In genomic region chr5:34189246-34189645, GRCh38 we compare ENCODE assay signal across 7 cellular contexts.
DNase-seq lines count a peak whose midpoint lies in the region; ATAC-seq and TF ChIP-seq lines count a peak whose summit lies in the region.
"Not testable (repeated sequence)": the region's sequence is repeated elsewhere in the genome, so short reads cannot be mapped to it uniquely, and the experiment has no call there.

No MANE protein-coding gene starts in this region.

- peaks cover 39% of the 10 kb centered on the region for H3K36me3 Mint-ChIP-seq in WTC11
- H3K36me3 Mint-ChIP-seq in activated T-helper 2 cell treated with anti-CD3 and anti-CD28 coated beads, Interferon-gamma antibody, Interleukin-2, Interleukin-4, amounts not matched to agents 10 μg/mL and 5 μg/mL and 100 μg/mL, durations not matched to agents 14 hours and 24 hours and 36 hours (ENCODE audit: low read depth) = peaks cover 10% of the 10 kb centered on the region
- peaks cover 11% of the 10 kb centered on the region for H3K36me3 Mint-ChIP-seq in central memory CD8-positive, alpha-beta T cell (ENCODE audit: insufficient read depth)

- H3K4me3 Mint-ChIP-seq in WTC11; activated T-helper 2 cell treated with anti-CD3 and anti-CD28 coated beads, Interferon-gamma antibody, Interleukin-2, Interleukin-4, amounts not matched to agents 10 μg/mL and 5 μg/mL and 100 μg/mL, durations not matched to agents 14 hours and 24 hours and 36 hours (ENCODE audit: low read depth); central memory CD8-positive, alpha-beta T cell; stimulated activated naive CD8-positive, alpha-beta T cell treated with anti-CD3 and anti-CD28 coated beads, Interleukin-15, amount 100 ng/mL, for 72 hours: not testable (repeated sequence)

- H3K4me1 ChIP-seq in left ventricle myocardium inferior, lower lobe of right lung: not testable (repeated sequence)

- POLR2A ChIA-PET in WTC11 (lab: Charles Lee) = not testable (repeated sequence)

- H3K9me3 Mint-ChIP-seq in WTC11 = peaks cover 18% of the 10 kb centered on the region
- not testable (repeated sequence) for H3K9me3 Mint-ChIP-seq in activated T-helper 2 cell treated with anti-CD3 and anti-CD28 coated beads, Interferon-gamma antibody, Interleukin-2, Interleukin-4, amounts not matched to agents 10 μg/mL and 5 μg/mL and 100 μg/mL, durations not matched to agents 14 hours and 24 hours and 36 hours; central memory CD8-positive, alpha-beta T cell; stimulated activated naive CD8-positive, alpha-beta T cell treated with anti-CD3 and anti-CD28 coated beads, Interleukin-15, amount 100 ng/mL, for 72 hours

- peaks cover 36% of the 10 kb centered on the region for H3K4me1 Mint-ChIP-seq in WTC11
- not testable (repeated sequence) for H3K4me1 Mint-ChIP-seq in activated T-helper 2 cell treated with anti-CD3 and anti-CD28 coated beads, Interferon-gamma antibody, Interleukin-2, Interleukin-4, amounts not matched to agents 10 μg/mL and 5 μg/mL and 100 μg/mL, durations not matched to agents 14 hours and 24 hours and 36 hours (ENCODE audit: low read depth)
- H3K4me1 Mint-ChIP-seq in central memory CD8-positive, alpha-beta T cell = peaks cover 41% of the 10 kb centered on the region
- peaks cover 21% of the 10 kb centered on the region for H3K4me1 Mint-ChIP-seq in stimulated activated naive CD8-positive, alpha-beta T cell treated with anti-CD3 and anti-CD28 coated beads, Interleukin-15, amount 100 ng/mL, for 72 hours

- H3K36me3 ChIP-seq in left ventricle myocardium inferior (peaks cover 22% of the 10 kb centered on the region), lower lobe of right lung (peaks cover 13% of the 10 kb centered on the region)

- not testable (repeated sequence) for ATAC-seq in WTC11; central memory CD8-positive, alpha-beta T cell (replicated peaks; ENCODE audit: extremely low read depth, poor library complexity, severe bottlenecking); lower lobe of right lung; stimulated activated naive CD8-positive, alpha-beta T cell treated with anti-CD3 and anti-CD28 coated beads, Interleukin-15, amount 100 ng/mL, for 72 hours

- TF ChIP-seq CTCF in WTC11 (IDR thresholded peaks at IDR 0.05); left ventricle myocardium inferior (IDR thresholded peaks at IDR 0.05; ENCODE audit: borderline replicate concordance); lower lobe of right lung (IDR thresholded peaks at IDR 0.05): not testable (repeated sequence)

- H3K27me3 ChIP-seq in left ventricle myocardium inferior (ENCODE audit: low read depth); lower lobe of right lung (ENCODE audit: low read depth): not testable (repeated sequence)

- DNase-seq in WTC11 (ENCODE audit: low spot score); stimulated activated naive CD8-positive, alpha-beta T cell treated with anti-CD3 and anti-CD28 coated beads, Interleukin-15, amount 100 ng/mL, for 72 hours: not testable (repeated sequence)
- DNase-seq in activated T-helper 2 cell treated with anti-CD3 and anti-CD28 coated beads, Interferon-gamma antibody, Interleukin-2, Interleukin-4, amounts not matched to agents 10 μg/mL and 5 μg/mL and 100 μg/mL, durations not matched to agents 14 hours and 24 hours and 36 hours (ENCODE audit: low spot score) = peak; percentile 26
- DNase-seq in central memory CD8-positive, alpha-beta T cell (ENCODE audit: low spot score in 2 of 2) = peak; percentile 30 to 34
- DNase-seq in left ventricle myocardium inferior = peak; percentile 22
- DNase-seq in lower lobe of right lung = peak; percentile 67
- peak; percentile 95 for DNase-seq in posterior vena cava (ENCODE audit: low spot score)

- CTCF ChIA-PET in WTC11 (lab: Charles Lee) = not testable (repeated sequence)

- not testable (repeated sequence) for H3K27ac ChIP-seq in left ventricle myocardium inferior (replicated peaks); lower lobe of right lung

- not testable (repeated sequence) for H3K4me3 ChIP-seq in left ventricle myocardium inferior, lower lobe of right lung

- intact Hi-C loops in activated T-helper 2 cell treated with anti-CD3 and anti-CD28 coated beads, Interferon-gamma antibody, Interleukin-2, Interleukin-4, amounts not matched to agents 10 μg/mL and 5 μg/mL and 100 μg/mL, durations not matched to agents 14 hours and 24 hours and 36 hours (cut with micrococcal nuclease); left ventricle myocardium inferior (cut with micrococcal nuclease); lower lobe of right lung (cut with DNase I); posterior vena cava (cut with DNase I): not testable (repeated sequence)

- H3K27me3 Mint-ChIP-seq in WTC11 (ENCODE audit: low read depth) = peaks cover 20% of the 10 kb centered on the region
- H3K27me3 Mint-ChIP-seq in activated T-helper 2 cell treated with anti-CD3 and anti-CD28 coated beads, Interferon-gamma antibody, Interleukin-2, Interleukin-4, amounts not matched to agents 10 μg/mL and 5 μg/mL and 100 μg/mL, durations not matched to agents 14 hours and 24 hours and 36 hours (ENCODE audit: low read depth); central memory CD8-positive, alpha-beta T cell; stimulated activated naive CD8-positive, alpha-beta T cell treated with anti-CD3 and anti-CD28 coated beads, Interleukin-15, amount 100 ng/mL, for 72 hours: not testable (repeated sequence)

- not testable (repeated sequence) for H3K27ac Mint-ChIP-seq in WTC11; activated T-helper 2 cell treated with anti-CD3 and anti-CD28 coated beads, Interferon-gamma antibody, Interleukin-2, Interleukin-4, amounts not matched to agents 10 μg/mL and 5 μg/mL and 100 μg/mL, durations not matched to agents 14 hours and 24 hours and 36 hours; central memory CD8-positive, alpha-beta T cell (ENCODE audit: low read depth)
- peak overlapping the region; percentile 26 to 65 for H3K27ac Mint-ChIP-seq in stimulated activated naive CD8-positive, alpha-beta T cell treated with anti-CD3 and anti-CD28 coated beads, Interleukin-15, amount 100 ng/mL, for 72 hours

- not testable (repeated sequence) for H3K9me3 ChIP-seq in left ventricle myocardium inferior (replicated peaks); lower lobe of right lung

TF ChIP-seq in WTC11, 78 proteins besides CTCF, POLR2A, EP300 and RAD21:
- peak; percentile 51; the same call in 1 of the 2 replicates for TF ChIP-seq JAZF1 (CRISPR knock-in tag; IDR thresholded peaks at IDR 0.05)
